ENCODE assay signal across 21 cellular contexts in the genomic region with DNA sequence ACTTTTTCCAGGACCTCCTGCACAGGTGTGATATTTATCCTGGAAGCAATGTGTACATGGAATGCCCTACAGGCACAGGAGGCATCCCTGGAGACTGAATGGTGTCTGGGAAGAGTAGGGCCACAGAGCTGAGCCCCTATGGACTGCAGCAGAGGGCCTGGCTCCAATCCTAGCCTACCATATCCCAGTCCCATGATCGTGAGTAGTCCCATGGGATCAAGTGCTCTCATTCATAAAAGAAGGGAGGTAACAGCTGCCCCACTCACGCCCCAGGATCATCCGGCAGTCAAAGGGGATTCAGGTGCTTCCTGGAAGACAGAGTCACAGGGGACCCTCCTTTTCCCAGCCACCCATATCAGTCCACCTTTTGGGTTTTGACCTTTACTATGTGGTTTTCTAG. TPM values are rescaled to one million over a fixed set of nuclear protein-coding genes. Genes with fewer than 3 reads are reported as not detected.
A peak's percentile ranks its signal among the peaks of the same experiment; 100 is the strongest.
DNase-seq lines count a peak whose midpoint lies in the region; ATAC-seq and TF ChIP-seq lines count a peak whose summit lies in the region.
"Had no signal": no experiment of that assay in that cellular context is flagged by ENCODE, and none has a peak within 500 bp of the region (broad histone marks: within the 10 kb centered on the region; RNA-seq: fewer than 3 reads in every experiment).

No MANE protein-coding gene starts in this region.

- no peaks in the 10 kb centered on the region for H3K9me3 ChIP-seq in testis
- H3K9me3 ChIP-seq: Caco-2 had no signal

- H3K27me3 ChIP-seq in testis = no peaks in the 10 kb centered on the region

- WGBS in testis, 2 donors = 79 to 86% methylated on average over 3 of the region's 3 CpGs

- no peak for TF ChIP-seq CTCF in testis (IDR thresholded peaks at IDR 0.05)

- intact Hi-C loops in testis (cut with DNase I; ENCODE audit: low total_unique reads) = no loop called here

- DNase-seq in NCI-H1092 treated with DMSO at 0.1 percent for 48 hours (lab: John Stamatoyannopoulos, UW) = peak; percentile 30
- DNase-seq in NCI-H2171 (lab: John Stamatoyannopoulos, UW) = peak; percentile 21
- DNase-seq in NCI-H526 (lab: John Stamatoyannopoulos, UW) = peak; percentile 27 to 55
- no peak for DNase-seq in activated CD4-positive, CD25-positive, alpha-beta regulatory T cell (lab: John Stamatoyannopoulos, UW)
- DNase-seq in testis = no peak
- DNase-seq: C1 segment of cervical spinal cord; Caco-2; CD4-positive, alpha-beta memory T cell; DND-41; NCI-H1105; NCI-H1436 treated with DMSO at 0.1 percent for 48 hours; NCI-H187 treated with DMSO at 0.1 percent for 48 hours; Right ventricle myocardium superior; RPMI8226; T-helper 1 cell had no signal

- no peak for ATAC-seq in HG02885 (IDR thresholded peaks at IDR 0.05; ENCODE audit: poor library complexity, unreplicated experiment)
- no peak for ATAC-seq in GM18502 (IDR thresholded peaks at IDR 0.05; ENCODE audit: poor library complexity, unreplicated experiment)
- ATAC-seq: HCT116 had no signal

- H3K27ac ChIP-seq in testis = no peak overlapping the region
- H3K27ac ChIP-seq: HL-60, KMS-11 had no signal

- no peak for TF ChIP-seq POLR2A in testis (IDR thresholded peaks at IDR 0.05)

- H3K36me3 ChIP-seq in testis (ENCODE audit: low read depth, missing control alignments) = no peaks in the 10 kb centered on the region

- H3K4me1 ChIP-seq in testis = no peaks in the 10 kb centered on the region
- H3K4me1 ChIP-seq: Caco-2 had no signal

- H3K4me3 ChIP-seq in testis = no peak overlapping the region

RNA-seq across cellular contexts. Expression of a gene that starts 24.0 kb away (rescaled TPM):
- total RNA-seq in testis = 1 to 10 TPM; 2.1 to 2.2 TPM
- 2.5 TPM for polyA plus RNA-seq in testis (ENCODE audit: insufficient read depth, low read depth, low replicate concordance)
- total RNA-seq: Right ventricle myocardium superior had no signal
- polyA plus RNA-seq: IgD-negative memory B cell had no signal

Comparison
In these comparisons a context has a peak if more than half of its experiments do, and no peak if none do; other contexts are left out.
1. DNase-seq: peak in NCI-H1092 treated with DMSO at 0.1 percent for 48 hours (single experiment), NCI-H2171 (single experiment) and NCI-H526 (2 of 2); none in activated CD4-positive, CD25-positive, alpha-beta regulatory T cell (0 of 4) and testis (single experiment).